Comparison of ENCODE assay signal across 13 cellular contexts in genomic region chr9:115650768-115651167, GRCh38.
A peak's percentile ranks its signal among the peaks of the same experiment; 100 is the strongest.
DNase-seq lines count a peak whose midpoint lies in the region; TF ChIP-seq lines count a peak whose summit lies in the region.
"Had no signal": no experiment of that assay in that cellular context is flagged by ENCODE, and none has a peak within 500 bp of the region (broad histone marks: within the 10 kb centered on the region; RNA-seq: fewer than 3 reads in every experiment).

No MANE protein-coding gene starts in this region.

- H3K36me3 ChIP-seq in Caco-2 (ENCODE audit: control insufficient read depth, insufficient read depth, low read length) = no peaks in the 10 kb centered on the region

- H3K27ac Mint-ChIP-seq in osteocyte (ENCODE audit: unreplicated experiment) (peak overlapping the region; percentile 43), Caco-2 (ENCODE audit: unreplicated experiment) (no peak overlapping the region)
- H3K27ac Mint-ChIP-seq: stimulated activated naive CD8-positive, alpha-beta T cell treated with anti-CD3 and anti-CD28 coated beads, Interleukin-15, Interleukin-2, amounts not matched to agents 100 ng/mL and 50 ng/mL, for 24 hours had no signal

- H3K9me3 ChIP-seq in Caco-2 = no peaks in the 10 kb centered on the region

- H3K36me3 Mint-ChIP-seq in osteocyte (ENCODE audit: unreplicated experiment) = peaks cover 4% of the 10 kb centered on the region
- H3K36me3 Mint-ChIP-seq in Caco-2 (ENCODE audit: insufficient read depth, unreplicated experiment) = no peaks in the 10 kb centered on the region

- intact Hi-C loops in Caco-2 (cut with micrococcal nuclease; ENCODE audit: unreplicated experiment) = no loop called here

- no peaks in the 10 kb centered on the region for H3K4me1 ChIP-seq in Caco-2

- H3K4me3 Mint-ChIP-seq in osteocyte (ENCODE audit: unreplicated experiment) (no peak overlapping the region), Caco-2 (ENCODE audit: unreplicated experiment) (no peak overlapping the region)
- H3K4me3 Mint-ChIP-seq: neural crest cell; stimulated activated naive CD8-positive, alpha-beta T cell treated with anti-CD3 and anti-CD28 coated beads, Interleukin-15, Interleukin-2, amounts not matched to agents 100 ng/mL and 50 ng/mL, for 24 hours had no signal

- DNase-seq in A172 (ENCODE audit: low spot score) (peak; percentile 27), HS-5 (ENCODE audit: low read depth) (peak; percentile 33), epithelial cell of prostate (ENCODE audit: low read depth, low spot score) (no peak), osteocyte (ENCODE audit: extremely low spot score, unreplicated experiment) (no peak), Kasumi-1 (lab: John Stamatoyannopoulos, UW) (no peak), Caco-2 (no peak), NCI-H774 (lab: John Stamatoyannopoulos, UW) (no peak)
- DNase-seq in activated CD4-positive, alpha-beta T cell treated with anti-CD3 and anti-CD28 coated beads, Interleukin-2, amount 50 U/mL, for 48 hours = no peak
- DNase-seq: AML-193, amniotic stem cell, NCI-H510A had no signal

- H3K4me3 ChIP-seq in Caco-2 (ENCODE audit: low read depth, low read length) = no peak overlapping the region

- no peak for TF ChIP-seq CTCF in osteocyte (IDR thresholded peaks at IDR 0.05)
- TF ChIP-seq CTCF in Caco-2 (IDR thresholded peaks at IDR 0.05; ENCODE audit: insufficient read depth in 1 of 2, low read depth in 1 of 2, low read length in 1 of 2, severe bottlenecking in 1 of 2, unreplicated experiment in 1 of 2) = no peak

- H3K9me3 Mint-ChIP-seq in osteocyte (ENCODE audit: unreplicated experiment) (no peaks in the 10 kb centered on the region), Caco-2 (ENCODE audit: unreplicated experiment) (no peaks in the 10 kb centered on the region)
- H3K9me3 Mint-ChIP-seq: neural crest cell; stimulated activated naive CD8-positive, alpha-beta T cell treated with anti-CD3 and anti-CD28 coated beads, Interleukin-15, Interleukin-2, amounts not matched to agents 100 ng/mL and 50 ng/mL, for 24 hours had no signal

- POLR2A ChIA-PET in Caco-2 (lab: Charles Lee) = no interaction called here

- peak overlapping the region; percentile 13 for H3K27ac ChIP-seq in epithelial cell of prostate

- H3K27me3 ChIP-seq in Caco-2 (replicated peaks; ENCODE audit: control insufficient read depth, insufficient read depth, low read length) = no peaks in the 10 kb centered on the region

- H3K27me3 Mint-ChIP-seq in osteocyte (ENCODE audit: unreplicated experiment) = no peaks in the 10 kb centered on the region
- peaks cover 8% of the 10 kb centered on the region for H3K27me3 Mint-ChIP-seq in Caco-2 (ENCODE audit: insufficient read depth, unreplicated experiment)

- no TSS peak for BruUV-seq in Caco-2 (replicated peaks; lab: Mats Ljungman, UMichigan)

- peaks cover 40% of the 10 kb centered on the region for H3K4me1 Mint-ChIP-seq in osteocyte (ENCODE audit: unreplicated experiment)
- no peaks in the 10 kb centered on the region for H3K4me1 Mint-ChIP-seq in Caco-2 (ENCODE audit: low read depth, unreplicated experiment)
- H3K4me1 Mint-ChIP-seq: neural crest cell had no signal

- CTCF ChIA-PET in Caco-2 (lab: Charles Lee) = no interaction called here

Comparison
In these comparisons a context has a peak if more than half of its experiments do, and no peak if none do; other contexts are left out.
1. DNase-seq: peak in A172 (single experiment) and HS-5 (single experiment); none in epithelial cell of prostate (single experiment), osteocyte (single experiment), Kasumi-1 (0 of 2), Caco-2 (0 of 2), NCI-H774 (single experiment) and activated CD4-positive, alpha-beta T cell treated with anti-CD3 and anti-CD28 coated beads, Interleukin-2, amount 50 U/mL, for 48 hours (0 of 2).